In the genomic region with DNA sequence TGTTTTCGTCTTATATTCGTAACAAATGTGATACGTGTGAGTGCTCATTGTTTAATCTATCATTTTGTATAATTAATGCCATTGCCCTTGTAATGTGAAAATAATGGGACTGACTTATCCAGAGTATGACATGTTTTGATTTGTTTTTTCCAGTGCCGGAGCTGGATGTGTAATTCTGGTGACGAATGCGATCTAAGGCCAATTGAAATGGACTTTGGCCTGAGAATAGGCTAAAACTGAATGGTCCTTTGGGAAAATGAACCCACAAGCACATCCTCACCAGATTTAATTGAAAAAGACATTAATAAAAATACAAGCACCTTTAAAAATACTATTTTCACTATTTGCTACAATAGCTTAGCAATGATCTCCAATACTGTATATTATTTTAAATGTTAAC, we compare ENCODE assay signal across 11 cellular contexts. TPM values are rescaled to one million over a fixed set of nuclear protein-coding genes. Genes with fewer than 3 reads are reported as not detected.
"Had no signal": no experiment of that assay in that cellular context is flagged by ENCODE, and none has a peak within 500 bp of the region (broad histone marks: within the 10 kb centered on the region; RNA-seq: fewer than 3 reads in every experiment).

No MANE protein-coding gene starts in this region.

- ATAC-seq: HCT116, K562 had no signal

- H2AFZ ChIP-seq: GM23248 had no signal

- H3K27ac ChIP-seq: GM23248, HL-60 had no signal

- H3K9me3 ChIP-seq: HAP-1 had no signal

- H3K9ac ChIP-seq: GM23248 had no signal

- FAIRE-seq: K562 had no signal

- H3K4me1 ChIP-seq: HAP-1 had no signal

- DNase-seq: GM23248, GOT3, H7, HFFc6, IMR-90 had no signal

- H3K4me3 ChIP-seq: GM23248, HAP-1, K562 had no signal

- H3K36me3 ChIP-seq: HAP-1 had no signal

RNA-seq across cellular contexts. Expression of gene TAAR5, which starts 6.7 kb away (rescaled TPM):
- total RNA-seq: GM23248, H4, H7, HFFc6, HT1080, IMR-90, K562 had no signal
- polyA plus RNA-seq: GM23248, IMR-90, K562 had no signal

RNA-seq across cellular contexts. Expression of gene TAAR6, which starts 26.1 kb away (rescaled TPM):
- total RNA-seq: GM23248, H4, H7, HFFc6, HT1080, IMR-90, K562 had no signal
- polyA plus RNA-seq: GM23248, IMR-90, K562 had no signal

RNA-seq across cellular contexts. Expression of gene TAAR2, which starts 27.9 kb away (rescaled TPM):
- total RNA-seq: GM23248, H4, H7, HFFc6, HT1080, IMR-90, K562 had no signal
- polyA plus RNA-seq: GM23248, IMR-90, K562 had no signal

RNA-seq across cellular contexts. Expression of gene TAAR8, which starts 43.7 kb away (rescaled TPM):
- total RNA-seq: GM23248, H4, H7, HFFc6, HT1080, IMR-90, K562 had no signal
- polyA plus RNA-seq: GM23248, IMR-90, K562 had no signal

RNA-seq across cellular contexts. Expression of gene TAAR9, which starts 58.1 kb away (rescaled TPM):
- total RNA-seq: GM23248, H4, H7, HFFc6, HT1080, IMR-90, K562 had no signal
- polyA plus RNA-seq: GM23248, IMR-90, K562 had no signal
